1 cellular context compared by ENCODE assay signal in genomic region chr2:20617892-20618467, GRCh38.
TF ChIP-seq lines count a peak whose summit lies in the region.

No MANE protein-coding gene starts in this region.

TF ChIP-seq in HepG2, 621 proteins besides CTCF, POLR2A, EP300 and RAD21 (continued from another document and continues in another):
- TF ChIP-seq UBTF (CRISPR knock-in tag; IDR thresholded peaks at IDR 0.05) (peak; percentile 69), FOXO1 (CRISPR knock-in tag; IDR thresholded peaks at IDR 0.05) (0 out of 2 replicates have a peak, but pooled peaks have one; percentile 7), ZNF280B (CRISPR knock-in tag; IDR thresholded peaks at IDR 0.05; ENCODE audit: borderline replicate concordance) (peak; percentile 49; the same call in 1 of the 2 replicates), MTA1 (CRISPR knock-in tag; IDR thresholded peaks at IDR 0.05; ENCODE audit: borderline replicate concordance) (peak; percentile 86; the same call in 1 of the 2 replicates), ZNF839 (CRISPR knock-in tag; IDR thresholded peaks at IDR 0.05; ENCODE audit: borderline replicate concordance) (no peak), HNRNPL (IDR thresholded peaks at IDR 0.05; ENCODE audit: low read depth, low read length) (peak; percentile 93), ZFP91 (CRISPR knock-in tag; IDR thresholded peaks at IDR 0.05; ENCODE audit: borderline replicate concordance) (peak; percentile 69), ZNF264 (CRISPR knock-in tag; IDR thresholded peaks at IDR 0.05) (0 out of 2 replicates have a peak, but pooled peaks have one; percentile 19), THRA (CRISPR knock-in tag; IDR thresholded peaks at IDR 0.05; ENCODE audit: borderline replicate concordance) (peak; percentile 75; the same call in 1 of the 2 replicates), ZNF292 (CRISPR knock-in tag; IDR thresholded peaks at IDR 0.05; ENCODE audit: borderline replicate concordance, low read depth) (0 out of 2 replicates have a peak, but pooled peaks have one; percentile 43), ZNF12 (CRISPR knock-in tag; IDR thresholded peaks at IDR 0.05) (peak; percentile 96), PPARG (CRISPR knock-in tag; conservative IDR thresholded peaks at IDR 0.05) (peak; percentile 64), HNF1B (CRISPR knock-in tag; IDR thresholded peaks at IDR 0.05) (peak; percentile 20; the same call in 1 of the 2 replicates), RARG (CRISPR knock-in tag; IDR thresholded peaks at IDR 0.05; ENCODE audit: low read depth) (no peak), PHB2 (IDR thresholded peaks at IDR 0.05; ENCODE audit: partially characterized antibody) (no peak), SOX13 (IDR thresholded peaks at IDR 0.05) (no peak), SOX13 (CRISPR knock-in tag; conservative IDR thresholded peaks at IDR 0.05 in 1 of 2, IDR thresholded peaks at IDR 0.05 in 1 of 2) (peak in 1 of 2 experiments; percentile 44; a peak in 1 of 4 replicates), ZNF580 (CRISPR knock-in tag; IDR thresholded peaks at IDR 0.05; ENCODE audit: borderline replicate concordance, low read depth) (peak; percentile 54; the same call in 1 of the 2 replicates), KAT8 (CRISPR knock-in tag; IDR thresholded peaks at IDR 0.05) (peak; percentile 78), GMEB1 (CRISPR knock-in tag; IDR thresholded peaks at IDR 0.05; ENCODE audit: borderline replicate concordance) (no peak), ZSCAN31 (CRISPR knock-in tag; IDR thresholded peaks at IDR 0.05; ENCODE audit: low read depth) (peak; percentile 64; the same call in 1 of the 2 replicates), PHF8 (CRISPR knock-in tag; IDR thresholded peaks at IDR 0.05) (0 out of 2 replicates have a peak, but pooled peaks have one; percentile 37), PAXIP1 (CRISPR knock-in tag; conservative IDR thresholded peaks at IDR 0.05) (peak; percentile 77), ZSCAN9 (CRISPR knock-in tag; IDR thresholded peaks at IDR 0.05; ENCODE audit: borderline replicate concordance) (peak; percentile 51; the same call in 1 of the 2 replicates), ZNF432 (CRISPR knock-in tag; IDR thresholded peaks at IDR 0.05; ENCODE audit: borderline replicate concordance) (no peak), HDAC1 (CRISPR knock-in tag; IDR thresholded peaks at IDR 0.05) (peak; percentile 50; the same call in 1 of the 2 replicates), ZNF644 (CRISPR knock-in tag; IDR thresholded peaks at IDR 0.05; ENCODE audit: low read depth) (peak; percentile 80), FOXP1 (IDR thresholded peaks at IDR 0.05) (no peak), FOXP1 (CRISPR knock-in tag; IDR thresholded peaks at IDR 0.05) (no peak), IKZF5 (CRISPR knock-in tag; IDR thresholded peaks at IDR 0.05) (peak; percentile 77; the same call in 1 of the 2 replicates), MYC (CRISPR knock-in tag; IDR thresholded peaks at IDR 0.05; ENCODE audit: borderline replicate concordance) (peak; percentile 40; the same call in 1 of the 2 replicates), DRAP1 (CRISPR knock-in tag; IDR thresholded peaks at IDR 0.05) (peak; percentile 57), ZNF331 (CRISPR knock-in tag; IDR thresholded peaks at IDR 0.05) (peak; percentile 54; the same call in 1 of the 2 replicates), ZNF160 (CRISPR knock-in tag; IDR thresholded peaks at IDR 0.05) (0 out of 2 replicates have a peak, but pooled peaks have one; percentile 63), TFDP2 (CRISPR knock-in tag; IDR thresholded peaks at IDR 0.05) (no peak), TEF (CRISPR knock-in tag; IDR thresholded peaks at IDR 0.05) (no peak), MATR3 (CRISPR knock-in tag; IDR thresholded peaks at IDR 0.05) (no peak), SMAD3 (CRISPR knock-in tag; IDR thresholded peaks at IDR 0.05) (peak; percentile 80), SMC3 (IDR thresholded peaks at IDR 0.05; ENCODE audit: low read length) (peak; percentile 30; the same call in 1 of the 2 replicates), MBD4 (IDR thresholded peaks at IDR 0.05; ENCODE audit: borderline replicate concordance, low read length) (no peak), BORCS8-MEF2B (CRISPR knock-in tag; IDR thresholded peaks at IDR 0.05) (0 out of 2 replicates have a peak, but pooled peaks have one; percentile 35), FOXA3 (CRISPR knock-in tag; IDR thresholded peaks at IDR 0.05) (0 out of 2 replicates have a peak, but pooled peaks have one; percentile 14), JUND (CRISPR knock-in tag; IDR thresholded peaks at IDR 0.05) (peak; percentile 59; the same call in 1 of the 2 replicates), ASH2L (IDR thresholded peaks at IDR 0.05; ENCODE audit: insufficient read length, low read depth, low read length) (no peak), ZFY (CRISPR knock-in tag; IDR thresholded peaks at IDR 0.05) (peak; percentile 89)
